In genomic region chr15:100705841-100706240, GRCh38 we compare ENCODE assay signal across 15 cellular contexts.
DNase-seq lines count a peak whose midpoint lies in the region; ATAC-seq and TF ChIP-seq lines count a peak whose summit lies in the region.
"Had no signal": no experiment of that assay in that cellular context is flagged by ENCODE, and none has a peak within 500 bp of the region (broad histone marks: within the 10 kb centered on the region; RNA-seq: fewer than 3 reads in every experiment).

No MANE protein-coding gene starts in this region.

- no peak for ATAC-seq in foreskin keratinocyte
- ATAC-seq: GM12878, HCT116 had no signal

- TF ChIP-seq CTCF in left ventricle myocardium inferior (IDR thresholded peaks at IDR 0.05; ENCODE audit: borderline replicate concordance) (no peak), foreskin keratinocyte (conservative IDR thresholded peaks at IDR 0.05) (no peak), osteocyte (IDR thresholded peaks at IDR 0.05) (no peak)

- H3K4me1 ChIP-seq in left ventricle myocardium inferior: peaks cover 3% of the 10 kb centered on the region
- peaks cover 4% of the 10 kb centered on the region for H3K4me1 ChIP-seq in foreskin keratinocyte

- H3K9me3 Mint-ChIP-seq in osteocyte (ENCODE audit: unreplicated experiment): no peaks in the 10 kb centered on the region
- peaks cover 30% of the 10 kb centered on the region for H3K9me3 Mint-ChIP-seq in activated CD4-positive, alpha-beta T cell treated with anti-CD3 and anti-CD28 coated beads, Interleukin-2, amount 10 ng/mL, durations not matched to agents 24 days and 14 days

- DNase-seq in cardiac septum (ENCODE audit: low spot score): peak; percentile 49
- no peak for DNase-seq in left ventricle myocardium inferior
- no peak for DNase-seq in foreskin keratinocyte
- DNase-seq in osteocyte (ENCODE audit: extremely low spot score, unreplicated experiment): peak; percentile 63
- no peak for DNase-seq in posterior cingulate gyrus
- DNase-seq in activated CD4-positive, alpha-beta T cell treated with anti-CD3 and anti-CD28 coated beads, Interleukin-2, amount 10 ng/mL, durations not matched to agents 24 days and 14 days: no peak
- DNase-seq in NCI-H187 treated with DMSO at 0.1 percent for 48 hours (lab: John Stamatoyannopoulos, UW): no peak
- DNase-seq: C1 segment of cervical spinal cord; CD4-positive, alpha-beta memory T cell; DMS79; GM23248 had no signal

- H3K36me3 Mint-ChIP-seq in osteocyte (ENCODE audit: unreplicated experiment): no peaks in the 10 kb centered on the region
- H3K36me3 Mint-ChIP-seq in activated CD4-positive, alpha-beta T cell treated with anti-CD3 and anti-CD28 coated beads, Interleukin-2, amount 10 ng/mL, durations not matched to agents 24 days and 14 days (ENCODE audit: low read depth): no peaks in the 10 kb centered on the region

- intact Hi-C loops in cardiac septum (cut with DNase I) (no loop called here), left ventricle myocardium inferior (cut with micrococcal nuclease) (no loop called here), posterior cingulate gyrus (cut with DNase I) (no loop called here)
- intact Hi-C loops in activated CD4-positive, alpha-beta T cell treated with anti-CD3 and anti-CD28 coated beads, Interleukin-2, amount 10 ng/mL, durations not matched to agents 24 days and 14 days (cut with micrococcal nuclease): no loop called here

- no peaks in the 10 kb centered on the region for H3K4me1 Mint-ChIP-seq in osteocyte (ENCODE audit: unreplicated experiment)
- peaks cover 6% of the 10 kb centered on the region for H3K4me1 Mint-ChIP-seq in activated CD4-positive, alpha-beta T cell treated with anti-CD3 and anti-CD28 coated beads, Interleukin-2, amount 10 ng/mL, durations not matched to agents 24 days and 14 days
- H3K4me1 Mint-ChIP-seq: B cell had no signal

- H3K27ac ChIP-seq in left ventricle myocardium inferior (replicated peaks) (no peak overlapping the region), foreskin keratinocyte (peak overlapping the region; percentile 82)
- H3K27ac ChIP-seq: HL-60 had no signal

- H3K4me3 Mint-ChIP-seq in osteocyte (ENCODE audit: unreplicated experiment): no peak overlapping the region
- H3K4me3 Mint-ChIP-seq in activated CD4-positive, alpha-beta T cell treated with anti-CD3 and anti-CD28 coated beads, Interleukin-2, amount 10 ng/mL, durations not matched to agents 24 days and 14 days: no peak overlapping the region
- H3K4me3 Mint-ChIP-seq: B cell; CD4-positive, alpha-beta memory T cell had no signal

- no peak overlapping the region for H3K4me3 ChIP-seq in left ventricle myocardium inferior
- H3K4me3 ChIP-seq: GM12878, GM23248 had no signal

- no peaks in the 10 kb centered on the region for H3K36me3 ChIP-seq in left ventricle myocardium inferior

- H3K27me3 Mint-ChIP-seq in osteocyte (ENCODE audit: unreplicated experiment): no peaks in the 10 kb centered on the region
- H3K27me3 Mint-ChIP-seq in activated CD4-positive, alpha-beta T cell treated with anti-CD3 and anti-CD28 coated beads, Interleukin-2, amount 10 ng/mL, durations not matched to agents 24 days and 14 days: peaks cover 15% of the 10 kb centered on the region

- peaks cover 4% of the 10 kb centered on the region for H3K9me3 ChIP-seq in left ventricle myocardium inferior (replicated peaks)

- peaks cover 53% of the 10 kb centered on the region for H3K27me3 ChIP-seq in left ventricle myocardium inferior (ENCODE audit: low read depth)
- no peaks in the 10 kb centered on the region for H3K27me3 ChIP-seq in foreskin keratinocyte

- no peak overlapping the region for H3K27ac Mint-ChIP-seq in osteocyte (ENCODE audit: unreplicated experiment)
- H3K27ac Mint-ChIP-seq in activated CD4-positive, alpha-beta T cell treated with anti-CD3 and anti-CD28 coated beads, Interleukin-2, amount 10 ng/mL, durations not matched to agents 24 days and 14 days: no peak overlapping the region
- H3K27ac Mint-ChIP-seq: B cell; CD4-positive, alpha-beta memory T cell had no signal

Comparison
In these comparisons a context has a peak if more than half of its experiments do, and no peak if none do; other contexts are left out.
1. DNase-seq: peak in cardiac septum (single experiment) and osteocyte (single experiment); none in left ventricle myocardium inferior (single experiment), foreskin keratinocyte (0 of 2), posterior cingulate gyrus (0 of 10), activated CD4-positive, alpha-beta T cell treated with anti-CD3 and anti-CD28 coated beads, Interleukin-2, amount 10 ng/mL, durations not matched to agents 24 days and 14 days (single experiment) and NCI-H187 treated with DMSO at 0.1 percent for 48 hours (single experiment).